31 cellular contexts compared by ENCODE assay signal in the genomic region with DNA sequence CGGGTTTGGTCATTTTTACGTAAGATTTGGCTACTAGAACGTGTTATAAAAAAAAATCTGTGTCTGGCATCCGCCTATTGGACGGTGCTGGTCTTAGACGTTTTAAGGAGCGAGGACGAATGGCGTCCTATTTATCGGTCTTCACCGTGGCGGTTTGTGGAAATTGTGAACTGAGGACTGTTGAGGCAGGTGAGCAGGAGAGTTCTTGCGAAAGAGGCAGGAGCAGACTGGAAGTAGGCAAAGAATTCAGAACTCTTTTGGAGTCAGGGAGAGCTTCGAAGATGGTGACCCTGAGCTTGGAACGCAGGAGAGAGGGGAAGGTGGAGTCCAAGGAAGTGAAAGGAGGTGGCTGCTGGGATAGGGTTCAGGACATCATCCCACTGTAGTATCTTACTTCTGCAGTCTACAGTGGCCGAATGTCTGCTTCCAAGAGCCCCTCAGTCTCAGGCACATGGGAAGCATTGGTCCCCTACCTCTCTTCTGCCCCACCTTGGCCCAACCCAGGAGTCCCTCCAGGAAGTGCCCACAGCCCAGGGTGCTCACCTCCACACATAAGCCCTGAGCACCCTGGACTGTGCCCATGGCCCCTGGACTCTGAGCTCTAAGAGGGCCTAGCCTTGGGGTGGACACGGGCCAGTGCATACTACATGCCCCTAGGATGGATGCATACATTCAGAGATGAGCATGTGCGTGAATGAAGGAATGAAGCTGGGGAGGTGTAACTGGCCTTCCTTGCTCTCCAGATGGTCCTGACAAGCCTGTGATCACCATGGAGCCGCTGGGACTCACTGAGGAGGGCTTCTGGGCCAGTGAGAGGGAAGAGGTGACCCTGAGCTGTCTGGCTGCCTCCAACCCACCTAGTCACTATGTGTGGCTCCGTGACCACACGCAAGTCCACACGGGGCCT. TPM values are rescaled to one million over a fixed set of nuclear protein-coding genes. Genes with fewer than 3 reads are reported as not detected.
"Had no signal": no experiment of that assay in that cellular context is flagged by ENCODE, and none has a peak within 500 bp of the region (broad histone marks: within the 10 kb centered on the region; RNA-seq: fewer than 3 reads in every experiment).

No MANE protein-coding gene starts in this region.

- H3K36me3 ChIP-seq: ascending aorta, esophagus squamous epithelium, gastrocnemius medialis, heart left ventricle, lower lobe of right lung, SJSA1, thyroid gland had no signal

- H3K4me1 ChIP-seq: ascending aorta, lower lobe of right lung, SJSA1 had no signal

- H3K27ac ChIP-seq: ascending aorta, gastrocnemius medialis, lower lobe of right lung, SJSA1, thyroid gland had no signal

- H3K9me3 Mint-ChIP-seq: activated B cell treated with CpG ODN at 0.5 μM for 24 hours; activated naive CD4-positive, alpha-beta T cell treated with anti-CD3 and anti-CD28 coated beads, Interleukin-2, amount 50 U/mL, for 24 hours; activated T-helper 1 cell treated with anti-CD3 and anti-CD28 coated beads, Interleukin-12 subunit alpha, Interleukin-12 subunit beta, Interleukin-2, Interleukin-4 antibody, amounts not matched to agents 30 ng/mL and 10 ng/mL and 1 ng/mL, durations not matched to agents 14 hours and 24 hours and 36 hours; central memory CD8-positive, alpha-beta T cell; naive B cell had no signal

- FAIRE-seq: colon, endothelial cell of umbilical vein, islet of Langerhans, TTC549 had no signal

- H3K9me3 ChIP-seq: ascending aorta, esophagus squamous epithelium, gastrocnemius medialis, heart left ventricle, lower lobe of right lung, SJSA1, thyroid gland had no signal

- H3K27ac Mint-ChIP-seq: activated B cell treated with CpG ODN at 0.5 μM for 24 hours; activated CD4-positive, alpha-beta T cell treated with anti-CD3 and anti-CD28 coated beads for 36 hours; activated naive CD4-positive, alpha-beta T cell treated with anti-CD3 and anti-CD28 coated beads, Interleukin-2, amount 50 U/mL, for 24 hours; activated T-helper 1 cell treated with anti-CD3 and anti-CD28 coated beads, Interleukin-12 subunit alpha, Interleukin-12 subunit beta, Interleukin-2, Interleukin-4 antibody, amounts not matched to agents 30 ng/mL and 10 ng/mL and 1 ng/mL, durations not matched to agents 14 hours and 24 hours and 36 hours had no signal

- H3K4me3 Mint-ChIP-seq: activated B cell treated with CpG ODN at 0.5 μM for 24 hours; activated CD4-positive, alpha-beta T cell treated with anti-CD3 and anti-CD28 coated beads for 36 hours; activated naive CD4-positive, alpha-beta T cell treated with anti-CD3 and anti-CD28 coated beads, Interleukin-2, amount 50 U/mL, for 24 hours; activated T-helper 1 cell treated with anti-CD3 and anti-CD28 coated beads, Interleukin-12 subunit alpha, Interleukin-12 subunit beta, Interleukin-2, Interleukin-4 antibody, amounts not matched to agents 30 ng/mL and 10 ng/mL and 1 ng/mL, durations not matched to agents 14 hours and 24 hours and 36 hours; central memory CD8-positive, alpha-beta T cell; naive B cell had no signal

- H3K27me3 Mint-ChIP-seq: activated naive CD4-positive, alpha-beta T cell treated with anti-CD3 and anti-CD28 coated beads, Interleukin-2, amount 50 U/mL, for 24 hours had no signal

- H3K4me1 Mint-ChIP-seq: activated B cell treated with CpG ODN at 0.5 μM for 24 hours; activated CD4-positive, alpha-beta T cell treated with anti-CD3 and anti-CD28 coated beads for 36 hours; activated naive CD4-positive, alpha-beta T cell treated with anti-CD3 and anti-CD28 coated beads, Interleukin-2, amount 50 U/mL, for 24 hours; central memory CD8-positive, alpha-beta T cell had no signal

- H3K4me3 ChIP-seq: ascending aorta, esophagus squamous epithelium, gastrocnemius medialis, heart left ventricle, lower lobe of right lung, SJSA1, thyroid gland had no signal

- DNase-seq: activated B cell treated with CpG ODN at 0.5 μM for 24 hours; activated CD4-positive, alpha-beta T cell treated with anti-CD3 and anti-CD28 coated beads for 36 hours; activated CD4-positive, alpha-beta T cell treated with anti-CD3 and anti-CD28 coated beads, Interleukin-2, amount 50 U/mL, for 4 hours; activated gamma-delta T cell treated with Interleukin-2 at 50 U/mL for 16 hours; activated T-cell treated with anti-CD3 and anti-CD28 coated beads for 4 hours; effector memory CD4-positive, alpha-beta T cell; esophagus squamous epithelium; gastrocnemius medialis; left colon; lower lobe of right lung; mesendoderm; naive B cell; retina; stimulated activated CD4-positive, alpha-beta T cell treated with anti-CD3 and anti-CD28 coated beads, Interleukin-4, amount 100 ng/mL, for 24 hours; stimulated activated naive CD4-positive, alpha-beta T cell treated with Interleukin-2 at 50 U/mL for 16 hours; substantia nigra; T-helper 1 cell; thyroid gland had no signal

- H3K36me3 Mint-ChIP-seq: activated naive CD4-positive, alpha-beta T cell treated with anti-CD3 and anti-CD28 coated beads, Interleukin-2, amount 50 U/mL, for 24 hours; naive B cell had no signal

- H3K27me3 ChIP-seq: ascending aorta, gastrocnemius medialis, SJSA1, thyroid gland had no signal

- ATAC-seq: activated CD4-positive, alpha-beta T cell treated with anti-CD3 and anti-CD28 coated beads for 36 hours; gastrocnemius medialis; heart left ventricle; left colon; lower lobe of right lung had no signal

RNA-seq across cellular contexts. Expression of a gene that starts 3.7 kb away (rescaled TPM):
- total RNA-seq: activated B cell treated with CpG ODN at 0.5 μM for 24 hours; activated CD4-positive, alpha-beta T cell treated with anti-CD3 and anti-CD28 coated beads for 36 hours; activated T-helper 1 cell treated with anti-CD3 and anti-CD28 coated beads, Interleukin-12 subunit alpha, Interleukin-12 subunit beta, Interleukin-2, Interleukin-4 antibody, amounts not matched to agents 30 ng/mL and 10 ng/mL and 1 ng/mL, durations not matched to agents 14 hours and 24 hours and 36 hours; ascending aorta; dermis microvascular lymphatic vessel endothelial cell; endothelial cell of umbilical vein; left colon; lower lobe of right lung; mucosa of gallbladder; SJSA1; thyroid gland had no signal
- polyA plus RNA-seq: endothelial cell of umbilical vein had no signal

RNA-seq across cellular contexts. Expression of a gene that starts 45.2 kb away (rescaled TPM):
- total RNA-seq: activated B cell treated with CpG ODN at 0.5 μM for 24 hours; activated CD4-positive, alpha-beta T cell treated with anti-CD3 and anti-CD28 coated beads for 36 hours; activated T-helper 1 cell treated with anti-CD3 and anti-CD28 coated beads, Interleukin-12 subunit alpha, Interleukin-12 subunit beta, Interleukin-2, Interleukin-4 antibody, amounts not matched to agents 30 ng/mL and 10 ng/mL and 1 ng/mL, durations not matched to agents 14 hours and 24 hours and 36 hours; ascending aorta; dermis microvascular lymphatic vessel endothelial cell; endothelial cell of umbilical vein; gastrocnemius medialis; heart left ventricle; lower lobe of right lung; SJSA1; ureter had no signal
- polyA plus RNA-seq: endothelial cell of umbilical vein, heart left ventricle had no signal
